Comparison of ENCODE assay signal across 9 cellular contexts in the genomic region with DNA sequence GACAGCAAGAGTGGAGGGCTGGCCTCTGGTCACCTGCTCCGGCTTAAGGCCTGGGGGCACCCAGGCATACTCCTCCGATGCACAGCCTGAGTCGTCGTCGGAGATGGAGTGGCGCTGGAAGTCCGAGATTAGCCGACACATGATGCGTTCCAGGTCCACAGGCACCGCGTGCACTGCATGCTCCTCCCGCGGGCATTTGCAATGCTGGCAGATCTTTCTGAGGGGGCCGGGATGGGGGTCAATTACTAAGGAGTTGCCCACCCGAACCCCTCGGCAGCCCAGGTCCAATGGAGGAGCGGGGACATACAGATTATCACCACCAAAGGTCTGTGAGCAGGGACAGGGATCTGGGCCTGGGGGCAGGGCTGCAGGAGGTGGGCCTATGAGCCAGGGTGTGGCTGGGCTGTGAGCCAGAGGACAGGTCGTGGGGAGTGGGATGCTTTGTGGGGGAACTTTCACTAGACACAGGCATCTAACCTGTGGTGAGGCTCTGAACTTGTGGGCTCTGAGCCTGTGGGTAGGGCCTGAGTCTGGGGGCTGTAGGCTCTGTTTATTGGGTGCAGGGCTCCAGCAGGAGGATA. TPM values are rescaled to one million over a fixed set of nuclear protein-coding genes. Genes with fewer than 3 reads are reported as not detected.
DNase-seq lines count a peak whose midpoint lies in the region; ATAC-seq, FAIRE-seq and TF ChIP-seq lines count a peak whose summit lies in the region.
"Had no signal": no experiment of that assay in that cellular context is flagged by ENCODE, and none has a peak within 500 bp of the region (broad histone marks: within the 10 kb centered on the region; RNA-seq: fewer than 3 reads in every experiment).

No MANE protein-coding gene starts in this region.

- BruUV-seq in GM12878 (replicated peaks; lab: Mats Ljungman, UMichigan): no TSS peak

- in situ Hi-C loops in GM12878 (cut with MboI) (loop anchor here (10.0 kb wide), 1 partner anchor 379 kb away; the partner anchor contains the start of gene HDAC6), transverse colon (cut with MboI; ENCODE audit: low pct_ligation_motif_present in 1 of 4, low pct_unique_long_range_greater_than_20kb in 1 of 4, low sequenced_read_pairs in 3 of 4) (no loop called here)

- 0 out of 2 replicates have a peak overlapping the region, but pooled peaks have one; percentile 80 for H3K4me3 ChIP-seq in GM12878
- peak overlapping the region in 1 of 4 donors; percentile 64 for H3K4me3 ChIP-seq in transverse colon
- no peak overlapping the region for H3K4me3 ChIP-seq in right lobe of liver

- RAD21 ChIA-PET in GM12878 (lab: Charles Lee; ENCODE audit: unreplicated experiment): interaction anchor here (1.2 to 2.1 kb wide), 4 partner anchors 12 to 85 kb away, joined by 3 to 10 read pairs (median 4); partner anchors contain the start of gene PLP2

- H3K9me3 ChIP-seq in GM12878 (replicated peaks; ENCODE audit: control insufficient read depth, insufficient read depth, low read length) (no peaks in the 10 kb centered on the region; the same call in 2 of the 3 replicates), transverse colon (no peaks in the 10 kb centered on the region), right lobe of liver (no peaks in the 10 kb centered on the region)

- ATAC-seq in GM12878: no peak
- no peak for ATAC-seq in memory B cell (ENCODE audit: low read depth)
- ATAC-seq in right lobe of liver: no peak

- no peak for TF ChIP-seq EP300 in GM12878 (IDR thresholded peaks at IDR 0.05; ENCODE audit: borderline replicate concordance in 1 of 2, control insufficient read depth in 1 of 2, low read depth in 2 of 2, low read length in 2 of 2)
- TF ChIP-seq EP300 in transverse colon (IDR thresholded peaks at IDR 0.05; ENCODE audit: low read depth): no peak

- H3K27ac Mint-ChIP-seq in activated naive CD4-positive, alpha-beta T cell treated with anti-CD3 and anti-CD28 coated beads, Interleukin-2, amount 50 U/mL, for 24 hours: peak overlapping the region; percentile 59
- no peak overlapping the region for H3K27ac Mint-ChIP-seq in activated naive CD4-positive, alpha-beta T cell treated with anti-CD3 and anti-CD28 coated beads, Interleukin-2, amount 10 ng/mL, durations not matched to agents 7 days and 5 days
- peak overlapping the region; percentile 77 for H3K27ac Mint-ChIP-seq in memory B cell

- no peak for TF ChIP-seq RAD21 in GM12878 (IDR thresholded peaks at IDR 0.05; ENCODE audit: insufficient read depth, low read depth, low read length)

- H3K27ac ChIP-seq in GM12878 (ENCODE audit: control insufficient read depth, insufficient read depth): no peak overlapping the region
- peak overlapping the region; percentile 77 to 89 (median 86) for H3K27ac ChIP-seq in transverse colon
- no peak overlapping the region for H3K27ac ChIP-seq in right lobe of liver

- 84% methylated on average over 18 of the region's 18 CpGs for WGBS in GM12878 (ENCODE audit: insufficient coverage, insufficient replicate concordance, low lambda C conversion rate, missing lambda C conversion rate)
- 91% methylated on average over 13 of the region's 18 CpGs; no CpG with 5 or more reads in 1 of the 2 donors for WGBS in transverse colon (ENCODE audit: low coverage in 1 of 2), 2 donors
- WGBS in right lobe of liver (ENCODE audit: insufficient coverage, low coverage, low lambda C conversion rate, missing lambda C conversion rate): 80% methylated on average over 3 of the region's 18 CpGs

- no peaks in the 10 kb centered on the region for H3K4me1 Mint-ChIP-seq in activated naive CD4-positive, alpha-beta T cell treated with anti-CD3 and anti-CD28 coated beads, Interleukin-2, amount 50 U/mL, for 24 hours
- H3K4me1 Mint-ChIP-seq in activated naive CD4-positive, alpha-beta T cell treated with anti-CD3 and anti-CD28 coated beads, Interleukin-2, amount 10 ng/mL, durations not matched to agents 7 days and 5 days: peaks cover 35% of the 10 kb centered on the region
- H3K4me1 Mint-ChIP-seq in memory B cell: peaks cover 25% of the 10 kb centered on the region

- no peak overlapping the region for H3K4me2 ChIP-seq in GM12878 (ENCODE audit: control insufficient read depth, insufficient read depth)

- no peak for TF ChIP-seq CTCF in GM12878 (IDR thresholded peaks at IDR 0.05 in 2 of 3, conservative IDR thresholded peaks at IDR 0.05 in 1 of 3; ENCODE audit: control insufficient read depth in 2 of 3, extremely low read depth in 1 of 3, insufficient read depth in 1 of 3, low read depth in 3 of 3, low read length in 3 of 3)
- no peak for TF ChIP-seq CTCF in transverse colon (IDR thresholded peaks at IDR 0.05)
- no peak for TF ChIP-seq CTCF in right lobe of liver (IDR thresholded peaks at IDR 0.05)

- H2AFZ ChIP-seq in GM12878 (ENCODE audit: control insufficient read depth, low read depth, low read length): no peak overlapping the region

- no peaks in the 10 kb centered on the region for H3K9me3 Mint-ChIP-seq in activated naive CD4-positive, alpha-beta T cell treated with anti-CD3 and anti-CD28 coated beads, Interleukin-2, amount 50 U/mL, for 24 hours
- H3K9me3 Mint-ChIP-seq in activated naive CD4-positive, alpha-beta T cell treated with anti-CD3 and anti-CD28 coated beads, Interleukin-2, amount 10 ng/mL, durations not matched to agents 7 days and 5 days: no peaks in the 10 kb centered on the region
- H3K9me3 Mint-ChIP-seq in memory B cell: no peaks in the 10 kb centered on the region

- no peaks in the 10 kb centered on the region for H3K27me3 Mint-ChIP-seq in activated naive CD4-positive, alpha-beta T cell treated with anti-CD3 and anti-CD28 coated beads, Interleukin-2, amount 50 U/mL, for 24 hours
- no peaks in the 10 kb centered on the region for H3K27me3 Mint-ChIP-seq in activated naive CD4-positive, alpha-beta T cell treated with anti-CD3 and anti-CD28 coated beads, Interleukin-2, amount 10 ng/mL, durations not matched to agents 7 days and 5 days
- H3K27me3 Mint-ChIP-seq in memory B cell: no peaks in the 10 kb centered on the region

- CTCF ChIA-PET in activated naive CD4-positive, alpha-beta T cell treated with anti-CD3 and anti-CD28 coated beads, Interleukin-2, amount 10 ng/mL, durations not matched to agents 7 days and 5 days (lab: Charles Lee): no interaction called here
- CTCF ChIA-PET in GM12878 (lab: Yijun Ruan, JAX): interaction anchor here (0.9 to 2.5 kb wide), 5 partner anchors 9 to 30 kb away, joined by 3 to 15 read pairs (median 3); no protein-coding TSS in a partner anchor

- H4K20me1 ChIP-seq in GM12878 (ENCODE audit: control insufficient read depth, insufficient read depth): no peaks in the 10 kb centered on the region

- H3K27me3 ChIP-seq in GM12878 (replicated peaks in 1 of 2; ENCODE audit: control insufficient read depth in 2 of 2, insufficient read depth in 2 of 2, low read length in 1 of 2) (no peaks in the 10 kb centered on the region), transverse colon (no peaks in the 10 kb centered on the region), right lobe of liver (no peaks in the 10 kb centered on the region)

- no peak for DNase-seq in activated naive CD4-positive, alpha-beta T cell treated with anti-CD3 and anti-CD28 coated beads, Interleukin-2, amount 10 ng/mL, durations not matched to agents 7 days and 5 days
- DNase-seq in GM12878 (ENCODE audit: low read depth, low spot score): no peak
- no peak for DNase-seq in memory B cell (ENCODE audit: low spot score in 2 of 2)
- DNase-seq in transverse colon: no peak
- DNase-seq in urothelium cell line (ENCODE audit: low spot score): no peak
- no peak for DNase-seq in right lobe of liver
- no peak for DNase-seq in NCI-H1417 treated with DMSO at 0.1 percent for 48 hours (lab: John Stamatoyannopoulos, UW)
- DNase-seq: activated CD8-positive, alpha-beta memory T cell treated with anti-CD3 and anti-CD28 coated beads, Interleukin-2, amount 50 U/mL, for 48 hours had no signal

- peaks cover 2% of the 10 kb centered on the region for H3K36me3 Mint-ChIP-seq in activated naive CD4-positive, alpha-beta T cell treated with anti-CD3 and anti-CD28 coated beads, Interleukin-2, amount 50 U/mL, for 24 hours
- H3K36me3 Mint-ChIP-seq in activated naive CD4-positive, alpha-beta T cell treated with anti-CD3 and anti-CD28 coated beads, Interleukin-2, amount 10 ng/mL, durations not matched to agents 7 days and 5 days: peaks cover 26% of the 10 kb centered on the region
- H3K36me3 Mint-ChIP-seq in memory B cell: peaks cover 20% of the 10 kb centered on the region

- FAIRE-seq in GM12878 (lab: Jason Lieb, UNC) (no peak), urothelium cell line (lab: Jason Lieb, UNC) (no peak)

- H3K36me3 ChIP-seq in GM12878 (ENCODE audit: control insufficient read depth in 2 of 2, insufficient read depth in 2 of 2, low read length in 1 of 2) (peaks cover 0 to 3% of the 10 kb centered on the region in 2 experiments; a peak in 2 of 4 replicates), transverse colon (peaks cover 0 to 4% (median 0%) of the 10 kb centered on the region in 4 donors), right lobe of liver (peaks cover 0 to 4% (median 0%) of the 10 kb centered on the region in 4 donors)

- no peaks in the 10 kb centered on the region; the same call in 1 of the 2 replicates for H3K4me1 ChIP-seq in GM12878 (ENCODE audit: control insufficient read depth, insufficient read depth, low read length)
- peaks cover 0 to 15% (median 6%) of the 10 kb centered on the region in 4 donors for H3K4me1 ChIP-seq in transverse colon
- no peaks in the 10 kb centered on the region for H3K4me1 ChIP-seq in right lobe of liver

- POLR2A ChIA-PET in GM12878 (lab: Charles Lee): interaction anchor here (0.5 to 3.0 kb wide), 5 partner anchors 13 to 103 kb away, joined by 3 to 21 read pairs (median 4); partner anchors contain the start of gene PLP2

- H3K79me2 ChIP-seq in GM12878 (ENCODE audit: control insufficient read depth, insufficient read depth, low read length): peaks cover 5% of the 10 kb centered on the region

- H3K9ac ChIP-seq in GM12878 (ENCODE audit: control insufficient read depth, insufficient read depth, low read length): no peak overlapping the region

- SMC1A ChIA-PET in GM12878 (lab: Charles Lee; ENCODE audit: uncharacterized antibody, unreplicated experiment): interaction anchor here (0.9 to 2.1 kb wide), 2 partner anchors 17 to 19 kb away, joined by 3 to 5 read pairs; no protein-coding TSS in a partner anchor

- H3K4me3 Mint-ChIP-seq in activated naive CD4-positive, alpha-beta T cell treated with anti-CD3 and anti-CD28 coated beads, Interleukin-2, amount 50 U/mL, for 24 hours: no peak overlapping the region
- no peak overlapping the region for H3K4me3 Mint-ChIP-seq in activated naive CD4-positive, alpha-beta T cell treated with anti-CD3 and anti-CD28 coated beads, Interleukin-2, amount 10 ng/mL, durations not matched to agents 7 days and 5 days
- H3K4me3 Mint-ChIP-seq in memory B cell: peak overlapping the region; percentile 84

- intact Hi-C loops in GM12878 (cut with micrococcal nuclease; ENCODE audit: unreplicated experiment) (no loop called here), transverse colon (cut with DNase I; ENCODE audit: low total_unique reads) (no loop called here), right lobe of liver (cut with DNase I) (no loop called here)

- no peak for TF ChIP-seq POLR2A in GM12878 (IDR thresholded peaks at IDR 0.05; ENCODE audit: low read depth, low read length)
- TF ChIP-seq POLR2A in transverse colon (IDR thresholded peaks at IDR 0.05): no peak
- TF ChIP-seq POLR2A in right lobe of liver (IDR thresholded peaks at IDR 0.05): no peak

RNA-seq across cellular contexts. Expression of gene PRICKLE3, which starts 2.4 kb away (rescaled TPM):
- total RNA-seq in GM12878 (2013; cell fraction: nucleolus; rRNA removed): 25.0 and 32.7 TPM in 2 replicates
- total RNA-seq in GM12878 (2014; rRNA removed): 7.0 and 12.2 TPM in 2 replicates
- 3.3 and 4.9 TPM in 2 replicates for total RNA-seq in GM12878 (2014; rRNA removed; fragmentation: Illumina TruSeq; extraction: Trizol)
- total RNA-seq in GM12878 (2021): 16.8 and 17.4 TPM in 2 replicates
- 4.8 TPM for polyA plus RNA-seq in GM12878 (2011; ENCODE audit: low read depth)
- 2.7 and 6.4 TPM in 2 replicates for polyA plus RNA-seq in GM12878 (2011; rRNA removed)
- 9.4 and 9.5 TPM in 2 replicates for polyA plus RNA-seq in GM12878 (2011; cell fraction: cytosol; rRNA removed)
- 28.4 and 35.8 TPM in 2 replicates for polyA plus RNA-seq in GM12878 (2011; cell fraction: nucleus; rRNA removed)
- 10.1 and 13.5 TPM in 2 replicates for polyA plus RNA-seq in GM12878 (2012)
- 2.3 and 6.0 TPM in 2 replicates for polyA plus RNA-seq in GM12878 (2014; fragmentation: Illumina TruSeq; extraction: Trizol)
- polyA plus RNA-seq in GM12878 (2014; fragmentation: Nextera tagmentation; extraction: Ambion mirVana): under 1 TPM; 0.69 to 0.88 TPM
- 16.1 and 16.5 TPM in 2 replicates for polyA plus RNA-seq in GM12878 (2014; rRNA removed)
- polyA plus RNA-seq in GM12878 (2016; fragmentation: Nextera tagmentation; extraction: Ambion mirVana): 1 to 10 TPM; 8.7 to 9.1 TPM
- 5.8 and 9.8 TPM in 2 replicates for polyA minus RNA-seq in GM12878 (2011; rRNA and poly(A)+ RNA removed)
- 6.4 and 8.0 TPM in 2 replicates for polyA minus RNA-seq in GM12878 (2011; cell fraction: cytosol; rRNA and poly(A)+ RNA removed)
- polyA minus RNA-seq in GM12878 (2011; cell fraction: nucleus; rRNA and poly(A)+ RNA removed): 8.9 and 12.0 TPM in 2 replicates
- total RNA-seq in transverse colon: 10 to 100 TPM; 14.5 to 40.0 (median 33.2) TPM
- total RNA-seq in right lobe of liver: 1 to 10 TPM; 3.8 to 6.4 (median 5.0) TPM

RNA-seq across cellular contexts. Expression of gene PLP2, which starts 12.1 kb away (rescaled TPM):
- total RNA-seq in GM12878 (2013; cell fraction: nucleolus; rRNA removed): 7.7 and 9.1 TPM in 2 replicates
- 51.8 and 56.6 TPM in 2 replicates for total RNA-seq in GM12878 (2014; rRNA removed)
- total RNA-seq in GM12878 (2014; rRNA removed; fragmentation: Illumina TruSeq; extraction: Trizol): 55.8 and 60.1 TPM in 2 replicates
- 102 and 106 TPM in 2 replicates for total RNA-seq in GM12878 (2021)
- polyA plus RNA-seq in GM12878 (2011; ENCODE audit: low read depth): 49.7 TPM
- 62.3 and 78.2 TPM in 2 replicates for polyA plus RNA-seq in GM12878 (2011; rRNA removed)
- polyA plus RNA-seq in GM12878 (2011; cell fraction: cytosol; rRNA removed): 127 and 185 TPM in 2 replicates
- 30.0 and 31.8 TPM in 2 replicates for polyA plus RNA-seq in GM12878 (2011; cell fraction: nucleus; rRNA removed)
- 65.2 and 77.1 TPM in 2 replicates for polyA plus RNA-seq in GM12878 (2012)
- 149 and 177 TPM in 2 replicates for polyA plus RNA-seq in GM12878 (2014; fragmentation: Illumina TruSeq; extraction: Trizol)
- 100 to 1,000 TPM; 100 to 140 TPM for polyA plus RNA-seq in GM12878 (2014; fragmentation: Nextera tagmentation; extraction: Ambion mirVana)
- 71.0 and 74.8 TPM in 2 replicates for polyA plus RNA-seq in GM12878 (2014; rRNA removed)
- polyA plus RNA-seq in GM12878 (2016; fragmentation: Nextera tagmentation; extraction: Ambion mirVana): 100 to 1,000 TPM in 1 of 2 experiments, 10 to 100 TPM in 1; 98.3 to 101 TPM
- 54.6 and 67.8 TPM in 2 replicates for polyA minus RNA-seq in GM12878 (2011; rRNA and poly(A)+ RNA removed)
- 28.3 and 31.3 TPM in 2 replicates for polyA minus RNA-seq in GM12878 (2011; cell fraction: cytosol; rRNA and poly(A)+ RNA removed)
- polyA minus RNA-seq in GM12878 (2011; cell fraction: nucleus; rRNA and poly(A)+ RNA removed): 6.3 and 10.2 TPM in 2 replicates
- 10 to 100 TPM; 31.0 to 60.3 (median 43.2) TPM for total RNA-seq in transverse colon
- 10 to 100 TPM in 4 of 6 experiments, 1 to 10 TPM in 2; 7.4 to 24.4 (median 14.5) TPM for total RNA-seq in right lobe of liver

RNA-seq across cellular contexts. Expression of gene SYP, which starts 16.2 kb away (rescaled TPM):
- total RNA-seq in GM12878 (2013; cell fraction: nucleolus; rRNA removed): 0.81 and 1.5 TPM in 2 replicates
- total RNA-seq in GM12878 (2014; rRNA removed) (0.68 and 0.76 TPM in 2 replicates), GM12878 (2014; rRNA removed; fragmentation: Illumina TruSeq; extraction: Trizol) (0.81 and 1.0 TPM in 2 replicates), GM12878 (2021) (0.48 and 0.49 TPM in 2 replicates), transverse colon (1 to 10 TPM; 1.1 to 7.6 (median 5.0) TPM), right lobe of liver (under 1 TPM in 5 of 6 experiments, not detected in 1; 0.12 to 0.39 (median 0.27) TPM)
- polyA plus RNA-seq in GM12878 (2011; ENCODE audit: low read depth): 0.28 TPM
- polyA plus RNA-seq in GM12878 (2011; rRNA removed) (0.85 and 0.87 TPM in 2 replicates), GM12878 (2014; fragmentation: Illumina TruSeq; extraction: Trizol) (0.68 and 0.86 TPM in 2 replicates), GM12878 (2014; fragmentation: Nextera tagmentation; extraction: Ambion mirVana) (under 1 TPM; 0.34 to 0.47 TPM), GM12878 (2014; rRNA removed) (1.2 and 1.7 TPM in 2 replicates), GM12878 (2016; fragmentation: Nextera tagmentation; extraction: Ambion mirVana) (1 to 10 TPM; 1.0 to 1.1 TPM)
- polyA plus RNA-seq in GM12878 (2011; cell fraction: cytosol; rRNA removed): 0.58 and 0.99 TPM in 2 replicates
- 0.84 and 0.88 TPM in 2 replicates for polyA plus RNA-seq in GM12878 (2011; cell fraction: nucleus; rRNA removed)
- polyA plus RNA-seq in GM12878 (2012): 0.77 and 0.85 TPM in 2 replicates
- polyA minus RNA-seq in GM12878 (2011; rRNA and poly(A)+ RNA removed): 0.31 TPM in 1 of 2 replicates, not detected in the other
- polyA minus RNA-seq in GM12878 (2011; cell fraction: cytosol; rRNA and poly(A)+ RNA removed): not detected in 2 replicates
- polyA minus RNA-seq in GM12878 (2011; cell fraction: nucleus; rRNA and poly(A)+ RNA removed): 0.12 and 0.86 TPM in 2 replicates

RNA-seq across cellular contexts. Expression of gene MAGIX, which starts 21.2 kb away (rescaled TPM):
- 0.59 and 1.2 TPM in 2 replicates for total RNA-seq in GM12878 (2013; cell fraction: nucleolus; rRNA removed)
- total RNA-seq in GM12878 (2014; rRNA removed) (1.3 and 2.5 TPM in 2 replicates), GM12878 (2014; rRNA removed; fragmentation: Illumina TruSeq; extraction: Trizol) (0.09 and 0.18 TPM in 2 replicates), GM12878 (2021) (0.66 and 1.3 TPM in 2 replicates), transverse colon (10 to 100 TPM in 3 of 4 donors, 1 to 10 TPM in 1; 5.6 to 28.8 (median 12.7) TPM), right lobe of liver (10 to 100 TPM in 4 of 6 experiments, 1 to 10 TPM in 2; 8.8 to 24.0 (median 18.4) TPM)
- 0.18 TPM for polyA plus RNA-seq in GM12878 (2011; ENCODE audit: low read depth)
- polyA plus RNA-seq in GM12878 (2011; rRNA removed) (0.30 and 0.33 TPM in 2 replicates), GM12878 (2014; fragmentation: Illumina TruSeq; extraction: Trizol) (0.31 TPM in 1 of 2 replicates, not detected in the other), GM12878 (2014; fragmentation: Nextera tagmentation; extraction: Ambion mirVana) (under 1 TPM; 0.03 to 0.09 TPM), GM12878 (2014; rRNA removed) (1.4 and 2.0 TPM in 2 replicates), GM12878 (2016; fragmentation: Nextera tagmentation; extraction: Ambion mirVana) (1 to 10 TPM; 1.4 to 1.8 TPM)
- 0.96 and 1.1 TPM in 2 replicates for polyA plus RNA-seq in GM12878 (2011; cell fraction: cytosol; rRNA removed)
- polyA plus RNA-seq in GM12878 (2011; cell fraction: nucleus; rRNA removed): 0.81 and 1.1 TPM in 2 replicates
- polyA plus RNA-seq in GM12878 (2012): 0.44 and 0.54 TPM in 2 replicates
- polyA minus RNA-seq in GM12878 (2011; rRNA and poly(A)+ RNA removed): 0.66 and 1.2 TPM in 2 replicates
- 0.40 TPM in 1 of 2 replicates, not detected in the other for polyA minus RNA-seq in GM12878 (2011; cell fraction: cytosol; rRNA and poly(A)+ RNA removed)
- 1.3 and 1.6 TPM in 2 replicates for polyA minus RNA-seq in GM12878 (2011; cell fraction: nucleus; rRNA and poly(A)+ RNA removed)

RNA-seq across cellular contexts. Expression of gene CACNA1F, which starts 49.3 kb away (rescaled TPM):
- total RNA-seq in GM12878 (2013; cell fraction: nucleolus; rRNA removed): 0.92 and 1.6 TPM in 2 replicates
- total RNA-seq in GM12878 (2014; rRNA removed) (not detected in 2 replicates), GM12878 (2014; rRNA removed; fragmentation: Illumina TruSeq; extraction: Trizol) (not detected in 2 replicates), GM12878 (2021) (0.05 TPM in 2 replicates), transverse colon (1 to 10 TPM in 1 of 4 donors, under 1 TPM in 2, not detected in 1; 0.32 to 2.8 (median 0.96) TPM), right lobe of liver (under 1 TPM in 1 of 6 experiments, not detected in 5; 0.06 TPM)
- polyA plus RNA-seq in GM12878 (2011; ENCODE audit: low read depth): 0.43 TPM
- polyA plus RNA-seq in GM12878 (2011; rRNA removed) (0.03 and 0.19 TPM in 2 replicates), GM12878 (2014; fragmentation: Illumina TruSeq; extraction: Trizol) (0.01 TPM in 1 of 2 replicates, not detected in the other), GM12878 (2014; fragmentation: Nextera tagmentation; extraction: Ambion mirVana) (not detected), GM12878 (2014; rRNA removed) (0.04 and 0.13 TPM in 2 replicates), GM12878 (2016; fragmentation: Nextera tagmentation; extraction: Ambion mirVana) (under 1 TPM in 1 of 2 experiments, not detected in 1; 0.32 TPM)
- 0.06 and 0.08 TPM in 2 replicates for polyA plus RNA-seq in GM12878 (2011; cell fraction: cytosol; rRNA removed)
- polyA plus RNA-seq in GM12878 (2011; cell fraction: nucleus; rRNA removed): 0.86 and 1.4 TPM in 2 replicates
- 0.18 and 0.27 TPM in 2 replicates for polyA plus RNA-seq in GM12878 (2012)
- 0.10 and 0.29 TPM in 2 replicates for polyA minus RNA-seq in GM12878 (2011; rRNA and poly(A)+ RNA removed)
- not detected in 2 replicates for polyA minus RNA-seq in GM12878 (2011; cell fraction: cytosol; rRNA and poly(A)+ RNA removed)
- 0.24 TPM in 1 of 2 replicates, not detected in the other for polyA minus RNA-seq in GM12878 (2011; cell fraction: nucleus; rRNA and poly(A)+ RNA removed)

Comparison
In these comparisons a context has a peak if more than half of its experiments do, and no peak if none do; other contexts are left out.
1. H3K27ac ChIP-seq: peak in transverse colon (4 of 4); none in GM12878 (single experiment) and right lobe of liver (0 of 3).